Comparison of ENCODE assay signal across 2 cellular contexts in the genomic region with DNA sequence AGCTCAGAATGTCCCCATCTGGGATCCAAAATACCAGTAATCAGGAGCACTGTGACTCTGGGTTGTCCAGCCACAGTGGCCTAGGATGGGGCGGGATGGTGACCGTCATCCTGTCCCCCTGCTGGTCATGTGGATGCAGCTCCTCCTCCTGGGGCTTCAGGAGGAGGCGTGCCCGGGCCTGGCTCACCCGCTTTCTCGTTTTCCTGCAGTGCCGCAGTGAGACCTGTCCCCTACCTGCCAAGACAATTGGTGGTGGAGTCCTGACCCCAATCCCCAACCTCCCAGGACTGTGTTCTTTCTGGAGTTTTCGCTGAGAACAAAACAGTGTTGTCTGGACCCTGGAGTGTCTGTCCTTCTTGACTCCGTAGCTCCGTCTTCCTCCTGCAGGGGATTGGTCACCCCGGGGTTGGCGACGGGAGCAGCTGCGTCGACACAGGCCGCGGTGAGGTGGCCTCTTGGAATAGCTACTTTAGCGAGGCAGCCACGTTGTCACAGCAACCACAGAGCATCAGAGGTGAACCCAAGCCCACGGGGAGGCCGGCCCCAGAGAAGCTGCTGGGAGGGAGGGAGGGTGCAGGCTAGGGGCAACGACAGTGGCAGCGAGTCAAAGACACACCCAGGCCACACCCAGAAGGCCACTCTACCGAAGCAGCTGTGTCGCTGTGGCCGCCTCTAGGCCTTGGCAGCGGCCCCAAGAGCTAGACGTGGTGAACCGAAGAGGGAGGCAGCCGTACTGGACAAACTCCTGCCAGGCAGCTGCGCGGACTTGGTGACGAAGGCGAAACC.
TF ChIP-seq lines count a peak whose summit lies in the region.

No MANE protein-coding gene starts in this region.

TF ChIP-seq in HCT116, 20 proteins besides CTCF, POLR2A, EP300 and RAD21 (continued from another document):
- TF ChIP-seq TCF7L2 (IDR thresholded peaks at IDR 0.05; ENCODE audit: borderline replicate concordance, extremely low read depth, insufficient read depth, insufficient read length) (no peak), EGR1 (IDR thresholded peaks at IDR 0.05; ENCODE audit: low read depth) (no peak), POLR2AphosphoS5 (IDR thresholded peaks at IDR 0.05; ENCODE audit: low read depth, low read length) (peak; percentile 46; the same call in 1 of the 2 replicates)
- TF ChIP-seq, protein P1, sequence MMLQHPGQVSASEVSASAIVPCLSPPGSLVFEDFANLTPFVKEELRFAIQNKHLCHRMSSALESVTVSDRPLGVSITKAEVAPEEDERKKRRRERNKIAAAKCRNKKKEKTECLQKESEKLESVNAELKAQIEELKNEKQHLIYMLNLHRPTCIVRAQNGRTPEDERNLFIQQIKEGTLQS (IDR thresholded peaks at IDR 0.05) = no peak
TF ChIP-seq in HCT116: peak in this region for 1.

TF ChIP-seq in SK-N-SH treated with all-trans-retinoic acid at 6 μM for 48 hours, 23 proteins besides CTCF, POLR2A, EP300 and RAD21:
- TF ChIP-seq, protein P2, sequence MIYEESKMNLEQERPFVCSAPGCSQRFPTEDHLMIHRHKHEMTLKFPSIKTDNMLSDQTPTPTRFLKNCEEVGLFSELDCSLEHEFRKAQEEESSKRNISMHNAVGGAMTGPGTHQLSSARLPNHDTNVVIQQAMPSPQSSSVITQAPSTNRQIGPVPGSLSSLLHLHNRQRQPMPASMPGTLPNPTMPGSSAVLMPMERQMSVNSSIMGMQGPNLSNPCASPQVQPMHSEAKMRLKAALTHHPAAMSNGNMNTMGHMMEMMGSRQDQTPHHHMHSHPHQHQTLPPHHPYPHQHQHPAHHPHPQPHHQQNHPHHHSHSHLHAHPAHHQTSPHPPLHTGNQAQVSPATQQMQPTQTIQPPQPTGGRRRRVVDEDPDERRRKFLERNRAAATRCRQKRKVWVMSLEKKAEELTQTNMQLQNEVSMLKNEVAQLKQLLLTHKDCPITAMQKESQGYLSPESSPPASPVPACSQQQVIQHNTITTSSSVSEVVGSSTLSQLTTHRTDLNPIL (CRISPR knock-in tag; IDR thresholded peaks at IDR 0.05; ENCODE audit: low read depth) = no peak
- TF ChIP-seq PPARA (CRISPR knock-in tag; IDR thresholded peaks at IDR 0.05; ENCODE audit: borderline replicate concordance) = no peak
